In genomic region chrX:100928660-100929613, GRCh38 we compare ENCODE assay signal across 9 cellular contexts. TPM values are rescaled to one million over a fixed set of nuclear protein-coding genes. Genes with fewer than 3 reads are reported as not detected.
DNase-seq lines count a peak whose midpoint lies in the region; ATAC-seq and TF ChIP-seq lines count a peak whose summit lies in the region.
"Had no signal": no experiment of that assay in that cellular context is flagged by ENCODE, and none has a peak within 500 bp of the region (broad histone marks: within the 10 kb centered on the region; RNA-seq: fewer than 3 reads in every experiment).

Gene XKRX, minus strand, starts transcription at chrX:100928917. Its CDS starts 613 bp downstream, at chrX:100928304.

- ATAC-seq in HG03025 (IDR thresholded peaks at IDR 0.05; ENCODE audit: low FRiP score, unreplicated experiment): peak; percentile 56
- no peak for ATAC-seq in HG03457 (IDR thresholded peaks at IDR 0.05; ENCODE audit: unreplicated experiment)

- H3K9me2 ChIP-seq in PC-9 (ENCODE audit: insufficient read depth): no peaks in the 10 kb centered on the region

- POLR2A ChIA-PET in PC-9 (lab: Charles Lee; ENCODE audit: unreplicated experiment): interaction anchor here (0.7 to 0.8 kb wide), 3 partner anchors 17 to 280 kb away, joined by 3 to 9 read pairs (median 4); no protein-coding TSS in a partner anchor

- peaks cover 3% of the 10 kb centered on the region; the same call in 1 of the 2 replicates for H3F3A ChIP-seq in PC-9 (ENCODE audit: insufficient read depth, low read depth)

- no peaks in the 10 kb centered on the region for H3K79me2 ChIP-seq in PC-9 (ENCODE audit: low read depth)

- peaks cover 4% of the 10 kb centered on the region for H3K9me3 Mint-ChIP-seq in activated naive CD8-positive, alpha-beta T cell treated with anti-CD3 and anti-CD28 coated beads for 36 hours

- no peaks in the 10 kb centered on the region for H3K27me3 ChIP-seq in PC-9 (ENCODE audit: insufficient read depth, low read depth)
- H3K27me3 ChIP-seq in iPS-18a (ENCODE audit: control insufficient read depth, insufficient read depth, low read length): peaks cover 22% of the 10 kb centered on the region
- H3K27me3 ChIP-seq: BLaER1 treated with 17β-estradiol and CSF1 and Interleukin-3, amounts not matched to agents 10 nM and 100 nM had no signal

- no peak for TF ChIP-seq CTCF in PC-9 (conservative IDR thresholded peaks at IDR 0.05)

- H3K4me1 Mint-ChIP-seq in activated naive CD8-positive, alpha-beta T cell treated with anti-CD3 and anti-CD28 coated beads for 36 hours: peaks cover 45% of the 10 kb centered on the region

- DNase-seq in NCI-H1417 (lab: John Stamatoyannopoulos, UW) (peak; percentile 49 to 68 (median 53)), NCI-H1417 treated with DMSO at 0.1 percent for 48 hours (lab: John Stamatoyannopoulos, UW) (no peak), PC-9 (peak; percentile 73 to 76)
- peak; percentile 39 for DNase-seq in activated naive CD8-positive, alpha-beta T cell treated with anti-CD3 and anti-CD28 coated beads for 36 hours
- DNase-seq in stimulated activated CD4-positive, alpha-beta T cell treated with anti-CD3 and anti-CD28 coated beads, Interleukin-12 subunit alpha, Interleukin-12 subunit beta, amount 100 ng/mL, for 24 hours (ENCODE audit: low read depth in 2 of 2): peak; percentile 15 to 19

- H3K4me1 ChIP-seq in PC-9 (replicated peaks; ENCODE audit: insufficient read depth): peaks cover 29% of the 10 kb centered on the region
- H3K4me1 ChIP-seq in iPS-18a (ENCODE audit: control insufficient read depth, low read depth, low read length): no peaks in the 10 kb centered on the region

- peak within 1 kb of the TSS; percentile 81 for H2AFZ ChIP-seq in PC-9

- peaks cover 3% of the 10 kb centered on the region for H3K36me3 Mint-ChIP-seq in activated naive CD8-positive, alpha-beta T cell treated with anti-CD3 and anti-CD28 coated beads for 36 hours

- H3K36me3 ChIP-seq in PC-9 (ENCODE audit: low read depth) (no peaks in the 10 kb centered on the region), iPS-18a (ENCODE audit: control insufficient read depth, low read depth, low read length) (no peaks in the 10 kb centered on the region)
- H3K36me3 ChIP-seq: BLaER1 treated with 17β-estradiol and CSF1 and Interleukin-3, amounts not matched to agents 10 nM and 100 nM had no signal

- peak within 1 kb of the TSS; percentile 83 for H3K4me3 Mint-ChIP-seq in activated naive CD8-positive, alpha-beta T cell treated with anti-CD3 and anti-CD28 coated beads for 36 hours

- BruUV-seq in PC-9 (replicated peaks; lab: Mats Ljungman, UMichigan): TSS peak; percentile 23

- H3K27ac ChIP-seq in PC-9 (0 out of 2 replicates have a peak within 1 kb of the TSS, but pooled peaks have one; percentile 5), iPS-18a (ENCODE audit: low read length) (no peak within 1 kb of the TSS)
- H3K27ac ChIP-seq: BLaER1 treated with 17β-estradiol and CSF1 and Interleukin-3, amounts not matched to agents 10 nM and 100 nM had no signal

- H3K9ac ChIP-seq in iPS-18a (ENCODE audit: low read length): peak within 1 kb of the TSS; percentile 55
- H3K9ac ChIP-seq: BLaER1 treated with 17β-estradiol and CSF1 and Interleukin-3, amounts not matched to agents 10 nM and 100 nM had no signal

- no peaks in the 10 kb centered on the region for H3K9me3 ChIP-seq in PC-9 (ENCODE audit: insufficient read depth, low read depth)
- no peaks in the 10 kb centered on the region for H3K9me3 ChIP-seq in iPS-18a (ENCODE audit: control insufficient read depth, low read depth, low read length)

- H3K27me3 Mint-ChIP-seq in activated naive CD8-positive, alpha-beta T cell treated with anti-CD3 and anti-CD28 coated beads for 36 hours: no peaks in the 10 kb centered on the region

- CTCF ChIA-PET in PC-9 (lab: Charles Lee): interaction anchor here (0.6 kb wide), 2 partner anchors 86 to 443 kb away, joined by 5 to 12 read pairs; no protein-coding TSS in a partner anchor

- H3K27ac Mint-ChIP-seq in activated naive CD8-positive, alpha-beta T cell treated with anti-CD3 and anti-CD28 coated beads for 36 hours: peak within 1 kb of the TSS; percentile 65

- intact Hi-C loops in PC-9 (cut with micrococcal nuclease; ENCODE audit: unreplicated experiment): loop anchor here (1.0 kb wide), 2 partner anchors 34 to 51 kb away; no protein-coding TSS in a partner anchor

- H3K4me2 ChIP-seq in PC-9: peak within 1 kb of the TSS; percentile 85
- H3K4me2 ChIP-seq: BLaER1 treated with 17β-estradiol and CSF1 and Interleukin-3, amounts not matched to agents 10 nM and 100 nM had no signal

- H4K20me1 ChIP-seq in PC-9 (ENCODE audit: insufficient read depth): no peaks in the 10 kb centered on the region
- H4K20me1 ChIP-seq: BLaER1 treated with 17β-estradiol and CSF1 and Interleukin-3, amounts not matched to agents 10 nM and 100 nM had no signal

- H3K4me3 ChIP-seq in PC-9: peak within 1 kb of the TSS; percentile 65
- H3K4me3 ChIP-seq in iPS-18a (ENCODE audit: low read length): peak within 1 kb of the TSS; percentile 86
- H3K4me3 ChIP-seq: BLaER1 treated with 17β-estradiol and CSF1 and Interleukin-3, amounts not matched to agents 10 nM and 100 nM had no signal

RNA-seq across cellular contexts. Expression of gene XKRX, which starts in this region (rescaled TPM):
- total RNA-seq in PC-9 (2021): 1.2 and 1.4 TPM in 2 replicates
- total RNA-seq in activated naive CD8-positive, alpha-beta T cell treated with anti-CD3 and anti-CD28 coated beads for 36 hours: under 1 TPM; 0.41 to 0.60 TPM

Comparison
In these comparisons a context has a peak if more than half of its experiments do, and no peak if none do; other contexts are left out.
1. Peak in DNase-seq in activated naive CD8-positive, alpha-beta T cell treated with anti-CD3 and anti-CD28 coated beads for 36 hours; RNA of the gene not detected or under 1 TPM.